1 cellular context compared by ENCODE assay signal in the genomic region with DNA sequence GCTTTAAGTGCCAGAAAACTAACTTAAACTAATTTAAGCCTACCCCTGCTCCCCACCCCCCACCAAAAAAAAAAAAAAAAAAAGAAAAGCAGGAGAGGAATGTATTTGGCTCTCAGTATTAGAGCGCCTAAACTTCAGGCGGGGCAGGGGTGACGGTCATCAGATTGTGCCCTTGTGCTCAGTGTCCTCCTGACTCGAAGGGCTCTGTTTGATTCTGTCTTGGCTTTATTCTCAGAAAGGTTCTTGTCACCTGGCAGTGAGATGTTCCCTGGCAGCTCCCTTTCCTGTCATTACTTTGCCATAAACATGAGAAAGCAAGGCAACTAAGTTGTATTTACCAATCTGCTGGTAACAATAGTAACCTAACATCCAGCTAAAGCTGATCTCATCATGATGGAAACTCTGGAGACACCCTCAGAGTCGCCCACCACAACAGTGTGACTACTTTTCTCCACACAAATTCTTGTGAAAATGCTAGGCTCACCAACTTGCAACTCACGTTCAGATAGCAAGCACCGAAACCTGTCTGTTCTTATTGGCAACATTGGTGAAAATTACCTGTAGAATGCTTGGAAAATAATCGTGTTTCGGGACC.
TF ChIP-seq lines count a peak whose summit lies in the region.

No MANE protein-coding gene starts in this region.

TF ChIP-seq in K562, 482 proteins besides CTCF, POLR2A, EP300 and RAD21 (continued from another document):
- no peak for TF ChIP-seq THRB (CRISPR knock-in tag; conservative IDR thresholded peaks at IDR 0.05)
- TF ChIP-seq CHD4 (IDR thresholded peaks at IDR 0.05; ENCODE audit: insufficient read depth, insufficient replicate concordance, low read depth, low read length, poor library complexity, severe bottlenecking), result no peak
- TF ChIP-seq PTRF (tag; IDR thresholded peaks at IDR 0.05), result no peak
- no peak for TF ChIP-seq ZNF124 (CRISPR knock-in tag; IDR thresholded peaks at IDR 0.05)
- TF ChIP-seq MXD1 (CRISPR knock-in tag; IDR thresholded peaks at IDR 0.05; ENCODE audit: borderline replicate concordance, poor library complexity, severe bottlenecking), result no peak
- no peak for TF ChIP-seq IFI16 (CRISPR knock-in tag; IDR thresholded peaks at IDR 0.05)
- no peak for TF ChIP-seq TCF7 (IDR thresholded peaks at IDR 0.05; ENCODE audit: borderline replicate concordance)
- no peak for TF ChIP-seq ZNF41 (CRISPR knock-in tag; conservative IDR thresholded peaks at IDR 0.05)
- TF ChIP-seq PHF8 (IDR thresholded peaks at IDR 0.05; ENCODE audit: borderline replicate concordance, low read length), result no peak
- TF ChIP-seq CHD1 (IDR thresholded peaks at IDR 0.05; ENCODE audit: low read length), result no peak
- TF ChIP-seq CREM (IDR thresholded peaks at IDR 0.05; ENCODE audit: low read depth), result no peak
- TF ChIP-seq HDAC6 (IDR thresholded peaks at IDR 0.05; ENCODE audit: low read depth, low read length), result no peak
TF ChIP-seq in K562: peak in this region for 0.
